ENCODE assay signal across 17 cellular contexts in genomic region chr9:2493578-2493977, GRCh38.
DNase-seq lines count a peak whose midpoint lies in the region; ATAC-seq, FAIRE-seq and TF ChIP-seq lines count a peak whose summit lies in the region.
"Had no signal": no experiment of that assay in that cellular context is flagged by ENCODE, and none has a peak within 500 bp of the region (broad histone marks: within the 10 kb centered on the region; RNA-seq: fewer than 3 reads in every experiment).

No MANE protein-coding gene starts in this region.

- CTCF ChIA-PET in GM10248 (lab: Yijun Ruan, JAX), result interaction anchor here (1.0 kb wide), 1 partner anchor 20 kb away, joined by 3 read pairs; no protein-coding TSS in a partner anchor

- peak; percentile 97 for FAIRE-seq in endometrium (lab: Jason Lieb, UNC)
- FAIRE-seq: H1 had no signal

- no peaks in the 10 kb centered on the region for H3K9me2 ChIP-seq in DOHH2 (replicated peaks; ENCODE audit: control insufficient read depth, low read length)

- H3K4me3 ChIP-seq in DOHH2 (ENCODE audit: low read length) (peak overlapping the region; percentile 37), HL-60 (replicated peaks; ENCODE audit: insufficient read depth, low read length) (no peak overlapping the region), muscle layer of duodenum (ENCODE audit: low read depth in 1 of 2, low read length in 2 of 2) (no peak overlapping the region), HAP-1 (no peak overlapping the region)
- H3K4me3 ChIP-seq: PC-9, SJSA1 had no signal

- no peaks in the 10 kb centered on the region for H3K27me3 ChIP-seq in DOHH2 (ENCODE audit: control insufficient read depth, low read length)
- no peaks in the 10 kb centered on the region for H3K27me3 ChIP-seq in HL-60 (ENCODE audit: insufficient read depth, poor library complexity, severe bottlenecking)
- no peaks in the 10 kb centered on the region for H3K27me3 ChIP-seq in muscle layer of duodenum (ENCODE audit: low read depth, low read length)
- no peaks in the 10 kb centered on the region for H3K27me3 ChIP-seq in HAP-1 (ENCODE audit: low read depth)
- H3K27me3 ChIP-seq: SJSA1 had no signal

- H3K4me2 ChIP-seq in DOHH2 (ENCODE audit: low read length), result peak overlapping the region; percentile 58
- H3K4me2 ChIP-seq: PC-9 had no signal

- POLR2A ChIA-PET in GM10248 (lab: Yijun Ruan, JAX), result no interaction called here

- ATAC-seq in HG03175 (IDR thresholded peaks at IDR 0.05; ENCODE audit: unreplicated experiment), result no peak

- H3K27ac ChIP-seq in DOHH2 (ENCODE audit: low read depth, low read length), result peak overlapping the region; percentile 93
- H3K27ac ChIP-seq in HL-60 (replicated peaks), result peak overlapping the region; percentile 44
- H3K27ac ChIP-seq in muscle layer of duodenum (ENCODE audit: low read length), result peak overlapping the region; percentile 18
- H3K27ac ChIP-seq: PC-9, RWPE1, SJSA1 had no signal

- H3F3A ChIP-seq in DOHH2 (ENCODE audit: control insufficient read depth, insufficient read depth), result peaks cover 11% of the 10 kb centered on the region

- H3K4me1 ChIP-seq in DOHH2 (ENCODE audit: control insufficient read depth, low read length) (peaks cover 69% of the 10 kb centered on the region), muscle layer of duodenum (ENCODE audit: control insufficient read depth in 1 of 2, insufficient read depth in 2 of 2, low read length in 2 of 2) (peaks cover 0 to 11% of the 10 kb centered on the region in 2 donors), HAP-1 (peaks cover 3% of the 10 kb centered on the region; the same call in 1 of the 2 replicates)

- H4K20me1 ChIP-seq in DOHH2 (ENCODE audit: control insufficient read depth, insufficient read depth, low read depth, low read length), result no peaks in the 10 kb centered on the region

- DNase-seq in HL-60 (ENCODE audit: low read depth in 1 of 2, low spot score in 1 of 2) (no peak), GM10248 (ENCODE audit: extremely low spot score) (no peak), HAP-1 (ENCODE audit: low spot score in 2 of 2) (no peak)
- DNase-seq: ACHN; CD8-positive, alpha-beta memory T cell; KBM-7; NCI-H1417; NCI-H187; NCI-H345; PC-9 had no signal

- no peaks in the 10 kb centered on the region for H3K79me2 ChIP-seq in DOHH2 (ENCODE audit: control insufficient read depth, low read length)

- no peaks in the 10 kb centered on the region for H3K36me3 ChIP-seq in DOHH2 (ENCODE audit: control insufficient read depth, low read length)
- no peaks in the 10 kb centered on the region for H3K36me3 ChIP-seq in muscle layer of duodenum (ENCODE audit: control insufficient read depth in 1 of 2, insufficient read depth in 2 of 2, low read length in 2 of 2)
- H3K36me3 ChIP-seq in HAP-1 (replicated peaks), result no peaks in the 10 kb centered on the region
- H3K36me3 ChIP-seq: SJSA1 had no signal

- TF ChIP-seq CTCF in DOHH2 (IDR thresholded peaks at IDR 0.05; ENCODE audit: low read depth, low read length, poor library complexity, severe bottlenecking) (no peak), HL-60 (IDR thresholded peaks at IDR 0.05; ENCODE audit: insufficient read depth, low read length) (no peak), GM10248 (IDR thresholded peaks at IDR 0.05; ENCODE audit: control extremely low read depth, extremely low read depth, low read depth, missing control alignments) (no peak)

- H3K9me3 ChIP-seq in DOHH2 (ENCODE audit: control insufficient read depth, insufficient read depth, low read length) (no peaks in the 10 kb centered on the region), muscle layer of duodenum (ENCODE audit: control insufficient read depth in 1 of 2, low read length in 2 of 2) (no peaks in the 10 kb centered on the region), HAP-1 (no peaks in the 10 kb centered on the region)
- H3K9me3 ChIP-seq: SJSA1 had no signal

- in situ Hi-C loops in HAP-1 (cut with MboI; ENCODE audit: low sequenced_read_pairs), result no loop called here

Comparison
In these comparisons a context has a peak if more than half of its experiments do, and no peak if none do; other contexts are left out.
1. H3K27ac ChIP-seq: peak in every context shown above with its lines; median percentile 93 in DOHH2; 44 in HL-60; 18 in muscle layer of duodenum.